ENCODE assay signal across 17 cellular contexts in genomic region chr2:239097428-239097696, GRCh38.
DNase-seq lines count a peak whose midpoint lies in the region; ATAC-seq, FAIRE-seq and TF ChIP-seq lines count a peak whose summit lies in the region.
"Had no signal": no experiment of that assay in that cellular context is flagged by ENCODE, and none has a peak within 500 bp of the region (broad histone marks: within the 10 kb centered on the region; RNA-seq: fewer than 3 reads in every experiment).

No MANE protein-coding gene starts in this region.

- no peak overlapping the region for H3K4me3 ChIP-seq in Loucy (ENCODE audit: low read length, poor library complexity, severe bottlenecking)
- H3K4me3 ChIP-seq in RWPE2 (ENCODE audit: severe bottlenecking) = no peak overlapping the region
- H3K4me3 ChIP-seq in dorsolateral prefrontal cortex = no peak overlapping the region
- no peak overlapping the region for H3K4me3 ChIP-seq in sigmoid colon
- H3K4me3 ChIP-seq: A549 had no signal

- no peak for TF ChIP-seq CTCF in Loucy (conservative IDR thresholded peaks at IDR 0.05; ENCODE audit: low read length)
- no peak for TF ChIP-seq CTCF in RWPE2 (IDR thresholded peaks at IDR 0.05; ENCODE audit: poor library complexity, severe bottlenecking)
- no peak for TF ChIP-seq CTCF in dorsolateral prefrontal cortex (IDR thresholded peaks at IDR 0.05 in 54 of 56, conservative IDR thresholded peaks at IDR 0.05 in 2 of 56; ENCODE audit: low read depth in 1 of 56, partially characterized antibody in 56 of 56)
- no peak for TF ChIP-seq CTCF in sigmoid colon (IDR thresholded peaks at IDR 0.05)

- peak overlapping the region; percentile 30 for H3K27ac ChIP-seq in RWPE2 (ENCODE audit: poor library complexity, severe bottlenecking)
- peak overlapping the region in 46 of 59 donors; percentile 1 to 85 (median 60) for H3K27ac ChIP-seq in dorsolateral prefrontal cortex
- peak overlapping the region in 3 of 4 donors; percentile 27 to 57 (median 47) for H3K27ac ChIP-seq in sigmoid colon
- H3K27ac ChIP-seq: A549 had no signal

- FAIRE-seq in GM12891 (lab: Jason Lieb, UNC) = no peak
- FAIRE-seq: A549, D721Med, GM19239 had no signal

- TF ChIP-seq POLR2A in sigmoid colon (IDR thresholded peaks at IDR 0.05) = no peak
- no peak for TF ChIP-seq POLR2A in GM12891 (IDR thresholded peaks at IDR 0.05; ENCODE audit: low read depth, low read length)

- no peak for DNase-seq in RWPE2 (ENCODE audit: low spot score)
- DNase-seq in dorsolateral prefrontal cortex = no peak
- DNase-seq in sigmoid colon = no peak
- no peak for DNase-seq in GM12891 (ENCODE audit: insufficient read length, low spot score)
- no peak for DNase-seq in activated effector memory CD4-positive, alpha-beta T cell treated with anti-CD3 and anti-CD28 coated beads, Interleukin-2, amount 50 U/mL, for 16 hours
- DNase-seq: BE2C; CD8-positive, alpha-beta T cell; COR-L47; DMS153; DMS79 treated with DMSO at 0.1 percent for 48 hours; GDM1; HCEC 1CT; HFFc6 had no signal

- H3K27me3 ChIP-seq in Loucy (ENCODE audit: insufficient read depth, low read length, poor library complexity, severe bottlenecking) = no peaks in the 10 kb centered on the region
- no peaks in the 10 kb centered on the region for H3K27me3 ChIP-seq in RWPE2 (ENCODE audit: insufficient read depth, poor library complexity, severe bottlenecking)
- no peaks in the 10 kb centered on the region for H3K27me3 ChIP-seq in dorsolateral prefrontal cortex
- H3K27me3 ChIP-seq in sigmoid colon = no peaks in the 10 kb centered on the region
- H3K27me3 ChIP-seq: BE2C had no signal

- H3K9ac ChIP-seq in Loucy (ENCODE audit: low read depth, low read length, poor library complexity, severe bottlenecking) = peak overlapping the region; percentile 59

- H3K4me1 ChIP-seq in Loucy (ENCODE audit: insufficient read depth, low read length, poor library complexity, severe bottlenecking) (peaks cover 8% of the 10 kb centered on the region), RWPE2 (ENCODE audit: insufficient read depth, poor library complexity, severe bottlenecking) (peaks cover 15% of the 10 kb centered on the region), sigmoid colon (peaks cover 0 to 6% (median 0%) of the 10 kb centered on the region in 4 donors)
- H3K4me1 ChIP-seq: A549, BE2C had no signal

- peaks cover 3% of the 10 kb centered on the region; the same call in 1 of the 2 replicates for H3K36me3 ChIP-seq in Loucy (ENCODE audit: insufficient read depth, low read length)
- H3K36me3 ChIP-seq in RWPE2 (ENCODE audit: low read depth) = no peaks in the 10 kb centered on the region
- peaks cover 33 to 95% (median 62%) of the 10 kb centered on the region in 4 donors for H3K36me3 ChIP-seq in sigmoid colon

- no peak overlapping the region for H2AFZ ChIP-seq in Loucy (ENCODE audit: low read length)

- H3K79me2 ChIP-seq in Loucy (ENCODE audit: insufficient read depth, low read length) = no peaks in the 10 kb centered on the region

- no peak for TF ChIP-seq EP300 in sigmoid colon (IDR thresholded peaks at IDR 0.05)

- H3K4me2 ChIP-seq in Loucy (ENCODE audit: low read depth, low read length, poor library complexity, severe bottlenecking) = peak overlapping the region; percentile 54
- H3K4me2 ChIP-seq: A549 had no signal

- no peaks in the 10 kb centered on the region for H3K9me2 ChIP-seq in Loucy (replicated peaks; ENCODE audit: low read depth, low read length)

- intact Hi-C loops in dorsolateral prefrontal cortex (cut with DNase I) = no loop called here
- intact Hi-C loops in sigmoid colon (cut with DNase I) = no loop called here

- H3K9me3 ChIP-seq in Loucy (ENCODE audit: insufficient read depth, low read depth, low read length) (no peaks in the 10 kb centered on the region), RWPE2 (ENCODE audit: severe bottlenecking) (no peaks in the 10 kb centered on the region), sigmoid colon (no peaks in the 10 kb centered on the region)
- H3K9me3 ChIP-seq: A549, BE2C had no signal

- no peak for ATAC-seq in RWPE2 (ENCODE audit: low read depth)
- ATAC-seq: A549; CD8-positive, alpha-beta T cell had no signal

- 73 to 90% methylated on average over 12 of the region's 12 CpGs for WGBS in sigmoid colon, 2 donors

- H3F3A ChIP-seq in Loucy (ENCODE audit: low read depth) = no peaks in the 10 kb centered on the region

- H4K20me1 ChIP-seq in Loucy (ENCODE audit: insufficient read depth, low read length, poor library complexity, severe bottlenecking) = no peaks in the 10 kb centered on the region

TF ChIP-seq in GM12891, 5 proteins besides CTCF, POLR2A, EP300 and RAD21:
- TF ChIP-seq PAX5 (IDR thresholded peaks at IDR 0.05; ENCODE audit: insufficient read depth, low read length, severe bottlenecking) = no peak
- no peak for TF ChIP-seq POLR2AphosphoS5 (IDR thresholded peaks at IDR 0.05; ENCODE audit: low read depth, low read length)
- no peak for TF ChIP-seq SPI1 (IDR thresholded peaks at IDR 0.05; ENCODE audit: low read depth, low read length)
